23 cellular contexts compared by ENCODE assay signal in genomic region chr2:211241891-211242290, GRCh38.
"Had no signal": no experiment of that assay in that cellular context is flagged by ENCODE, and none has a peak within 500 bp of the region (broad histone marks: within the 10 kb centered on the region; RNA-seq: fewer than 3 reads in every experiment).

No MANE protein-coding gene starts in this region.

- H3K27ac ChIP-seq: stomach, suprapubic skin, testis, thoracic aorta, thyroid gland, tibial artery, tibial nerve, transverse colon, upper lobe of left lung, upper lobe of right lung, uterus, vagina had no signal

- H3K36me3 ChIP-seq: stomach, suprapubic skin, thoracic aorta, thyroid gland, tibial artery, tibial nerve, transverse colon, upper lobe of left lung, upper lobe of right lung, uterus, vagina had no signal

- H3K4me3 ChIP-seq: stomach, suprapubic skin, testis, thoracic aorta, thyroid gland, tibial artery, tibial nerve, transverse colon, upper lobe of left lung, upper lobe of right lung, uterus, vagina had no signal

- H3K4me1 ChIP-seq: stomach, suprapubic skin, testis, thyroid gland, tibial artery, tibial nerve, transverse colon, upper lobe of left lung, upper lobe of right lung, uterus, vagina had no signal

- DNase-seq: stimulated activated CD4-positive, alpha-beta T cell treated with anti-CD3 and anti-CD28 coated beads, Interleukin-2, amount 100 ng/mL, for 48 hours; stimulated activated CD4-positive, alpha-beta T cell treated with anti-CD3 and anti-CD28 coated beads, Interleukin-4, amount 100 ng/mL, for 1 hour; stimulated activated CD4-positive, alpha-beta T cell treated with anti-CD3 and anti-CD28 coated beads, Interleukin-4, amount 100 ng/mL, for 24 hours; stimulated activated CD4-positive, alpha-beta T cell treated with anti-CD3 and anti-CD28 coated beads, Interleukin-4, amount 100 ng/mL, for 4 hours; stimulated activated CD8-positive, alpha-beta memory T cell treated with anti-CD3 and anti-CD28 coated beads, Interleukin-4, amount 100 ng/mL, for 48 hours; stimulated activated naive B cell treated with anti-CD40 and anti-IgM and Interleukin-4, amounts not matched to agents 10 μg/mL and 1 μg/mL and 100 μg/mL, for 72 hours; stimulated activated naive CD4-positive, alpha-beta T cell; stimulated activated naive CD4-positive, alpha-beta T cell treated with Interleukin-2 at 50 U/mL for 16 hours; stimulated activated naive CD8-positive, alpha-beta T cell treated with anti-CD3 and anti-CD28 coated beads, Interleukin-15, amount 100 ng/mL, for 72 hours; stimulated activated naive CD8-positive, alpha-beta T cell treated with anti-CD3 and anti-CD28 coated beads, Interleukin-15, Interleukin-2, amounts not matched to agents 100 U/mL and 50 U/mL, for 24 hours; stomach; substantia nigra; testis; thyroid gland; tibial artery; transverse colon; upper lobe of left lung; upper lobe of right lung; uterus had no signal

- H3K9me3 ChIP-seq: stomach, suprapubic skin, testis, thoracic aorta, thyroid gland, tibial artery, tibial nerve, transverse colon, upper lobe of left lung, upper lobe of right lung, uterus, vagina had no signal

- H3K27me3 ChIP-seq: stomach, suprapubic skin, testis, thyroid gland, tibial artery, tibial nerve, transverse colon, upper lobe of left lung, upper lobe of right lung, uterus, vagina had no signal
